ENCODE assay signal across 13 cellular contexts in the genomic region with DNA sequence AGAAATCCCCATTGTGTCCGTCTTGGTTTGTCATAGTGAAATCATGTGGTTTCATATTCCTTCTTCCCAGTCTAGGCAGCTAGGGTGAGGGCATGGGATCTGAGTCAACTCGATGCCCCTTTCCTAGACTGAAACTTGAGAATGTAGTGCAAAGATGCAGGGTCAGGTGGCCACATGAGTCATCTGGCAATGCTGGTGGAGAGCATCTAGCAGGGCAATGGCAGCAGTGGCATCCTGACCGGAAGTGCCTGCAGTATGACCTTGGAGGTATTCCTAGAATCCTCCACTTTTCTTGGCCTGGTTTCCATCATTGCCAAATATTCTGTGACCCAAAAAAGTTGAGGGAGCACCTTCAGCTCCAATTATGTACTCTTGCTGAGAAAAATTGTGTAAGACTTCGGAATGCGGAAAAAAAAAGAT. TPM values are rescaled to one million over a fixed set of nuclear protein-coding genes. Genes with fewer than 3 reads are reported as not detected.
DNase-seq lines count a peak whose midpoint lies in the region; ATAC-seq, FAIRE-seq and TF ChIP-seq lines count a peak whose summit lies in the region.
"Had no signal": no experiment of that assay in that cellular context is flagged by ENCODE, and none has a peak within 500 bp of the region (broad histone marks: within the 10 kb centered on the region; RNA-seq: fewer than 3 reads in every experiment).

No MANE protein-coding gene starts in this region.

- no peak overlapping the region for H3K9ac ChIP-seq in adipocyte (ENCODE audit: low read length)

- no peak for TF ChIP-seq CTCF in HEK293 (tag by site-specific recombination; IDR thresholded peaks at IDR 0.05)

- H3K4me3 ChIP-seq in HEK293 (ENCODE audit: low read depth, low read length) (no peak overlapping the region), adipocyte (ENCODE audit: low read length) (no peak overlapping the region)
- H3K4me3 ChIP-seq: heart left ventricle, K562 had no signal

- H3K27ac ChIP-seq in HEK293 (ENCODE audit: extremely low read depth, low read depth, low read length): no peak overlapping the region
- H3K27ac ChIP-seq: heart left ventricle, VCaP had no signal

- H3K9me3 ChIP-seq in HEK293 (ENCODE audit: control insufficient read depth, insufficient read depth, low read depth, low read length) (no peaks in the 10 kb centered on the region), adipocyte (ENCODE audit: control insufficient read depth, low read length) (no peaks in the 10 kb centered on the region)
- H3K9me3 ChIP-seq: heart left ventricle had no signal

- H3K4me1 ChIP-seq in HEK293 (ENCODE audit: control insufficient read depth, insufficient read depth, low read length) (no peaks in the 10 kb centered on the region), adipocyte (ENCODE audit: control insufficient read depth, insufficient read depth, low read length) (no peaks in the 10 kb centered on the region)
- H3K4me1 ChIP-seq: heart left ventricle had no signal

- no peaks in the 10 kb centered on the region for H3K27me3 ChIP-seq in adipocyte (replicated peaks; ENCODE audit: control insufficient read depth, insufficient read depth, low read length)
- H3K27me3 ChIP-seq: heart left ventricle had no signal

- no peaks in the 10 kb centered on the region for H3K36me3 ChIP-seq in HEK293 (ENCODE audit: control insufficient read depth in 2 of 2, insufficient read depth in 1 of 2, low read length in 2 of 2)
- no peaks in the 10 kb centered on the region for H3K36me3 ChIP-seq in adipocyte (ENCODE audit: control insufficient read depth, insufficient read depth, low read length, severe bottlenecking)
- H3K36me3 ChIP-seq: heart left ventricle had no signal

- POLR2A ChIA-PET in HEK293 (lab: Yijun Ruan, JAX): no interaction called here

- ATAC-seq in HG03280 (IDR thresholded peaks at IDR 0.05; ENCODE audit: unreplicated experiment): no peak
- ATAC-seq: heart left ventricle, K562 had no signal

- CTCF ChIA-PET in HEK293 (lab: Yijun Ruan, JAX): interaction anchor here (0.8 to 1.2 kb wide), 2 partner anchors 49 to 417 kb away, joined by 4 read pairs; no protein-coding TSS in a partner anchor

- no peak for FAIRE-seq in frontal cortex (lab: Jason Lieb, UNC)
- FAIRE-seq: K562 had no signal

- DNase-seq in A172 (ENCODE audit: low spot score): peak; percentile 98
- DNase-seq in adipocyte (ENCODE audit: low read depth): peak; percentile 96
- DNase-seq in glomerular visceral epithelial cell (ENCODE audit: extremely low spot score): peak; percentile 95
- DNase-seq in activated T-cell treated with anti-CD3 and anti-CD28 coated beads, Interleukin-2, amount 50 U/mL, for 48 hours: no peak
- no peak for DNase-seq in pons (ENCODE audit: low spot score)
- DNase-seq in frontal cortex (ENCODE audit: low spot score in 2 of 2): no peak
- DNase-seq: activated naive CD4-positive, alpha-beta T cell treated with anti-CD3 and anti-CD28 coated beads, Interleukin-2, amount 10 ng/mL, durations not matched to agents 7 days and 5 days; C1 segment of cervical spinal cord; heart left ventricle had no signal

TF ChIP-seq in HEK293, 187 proteins besides CTCF, POLR2A, EP300 and RAD21:
- TF ChIP-seq, protein P1, sequence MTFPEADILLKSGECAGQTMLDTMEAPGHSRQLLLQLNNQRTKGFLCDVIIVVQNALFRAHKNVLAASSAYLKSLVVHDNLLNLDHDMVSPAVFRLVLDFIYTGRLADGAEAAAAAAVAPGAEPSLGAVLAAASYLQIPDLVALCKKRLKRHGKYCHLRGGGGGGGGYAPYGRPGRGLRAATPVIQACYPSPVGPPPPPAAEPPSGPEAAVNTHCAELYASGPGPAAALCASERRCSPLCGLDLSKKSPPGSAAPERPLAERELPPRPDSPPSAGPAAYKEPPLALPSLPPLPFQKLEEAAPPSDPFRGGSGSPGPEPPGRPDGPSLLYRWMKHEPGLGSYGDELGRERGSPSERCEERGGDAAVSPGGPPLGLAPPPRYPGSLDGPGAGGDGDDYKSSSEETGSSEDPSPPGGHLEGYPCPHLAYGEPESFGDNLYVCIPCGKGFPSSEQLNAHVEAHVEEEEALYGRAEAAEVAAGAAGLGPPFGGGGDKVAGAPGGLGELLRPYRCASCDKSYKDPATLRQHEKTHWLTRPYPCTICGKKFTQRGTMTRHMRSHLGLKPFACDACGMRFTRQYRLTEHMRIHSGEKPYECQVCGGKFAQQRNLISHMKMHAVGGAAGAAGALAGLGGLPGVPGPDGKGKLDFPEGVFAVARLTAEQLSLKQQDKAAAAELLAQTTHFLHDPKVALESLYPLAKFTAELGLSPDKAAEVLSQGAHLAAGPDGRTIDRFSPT (tag by site-specific recombination; IDR thresholded peaks at IDR 0.05): no peak
- TF ChIP-seq MZF1 (tag by site-specific recombination; IDR thresholded peaks at IDR 0.05; ENCODE audit: borderline replicate concordance): 0 out of 2 replicates have a peak, but pooled peaks have one; percentile 68
- no peak for TF ChIP-seq OSR2 (tag by site-specific recombination; IDR thresholded peaks at IDR 0.05)
- TF ChIP-seq, protein P2, sequence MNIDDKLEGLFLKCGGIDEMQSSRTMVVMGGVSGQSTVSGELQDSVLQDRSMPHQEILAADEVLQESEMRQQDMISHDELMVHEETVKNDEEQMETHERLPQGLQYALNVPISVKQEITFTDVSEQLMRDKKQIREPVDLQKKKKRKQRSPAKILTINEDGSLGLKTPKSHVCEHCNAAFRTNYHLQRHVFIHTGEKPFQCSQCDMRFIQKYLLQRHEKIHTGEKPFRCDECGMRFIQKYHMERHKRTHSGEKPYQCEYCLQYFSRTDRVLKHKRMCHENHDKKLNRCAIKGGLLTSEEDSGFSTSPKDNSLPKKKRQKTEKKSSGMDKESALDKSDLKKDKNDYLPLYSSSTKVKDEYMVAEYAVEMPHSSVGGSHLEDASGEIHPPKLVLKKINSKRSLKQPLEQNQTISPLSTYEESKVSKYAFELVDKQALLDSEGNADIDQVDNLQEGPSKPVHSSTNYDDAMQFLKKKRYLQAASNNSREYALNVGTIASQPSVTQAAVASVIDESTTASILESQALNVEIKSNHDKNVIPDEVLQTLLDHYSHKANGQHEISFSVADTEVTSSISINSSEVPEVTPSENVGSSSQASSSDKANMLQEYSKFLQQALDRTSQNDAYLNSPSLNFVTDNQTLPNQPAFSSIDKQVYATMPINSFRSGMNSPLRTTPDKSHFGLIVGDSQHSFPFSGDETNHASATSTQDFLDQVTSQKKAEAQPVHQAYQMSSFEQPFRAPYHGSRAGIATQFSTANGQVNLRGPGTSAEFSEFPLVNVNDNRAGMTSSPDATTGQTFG (tag by site-specific recombination; IDR thresholded peaks at IDR 0.05; ENCODE audit: borderline replicate concordance): no peak
- TF ChIP-seq ZNF302 (tag by site-specific recombination; IDR thresholded peaks at IDR 0.05; ENCODE audit: low read depth): no peak
- TF ChIP-seq, protein P3, sequence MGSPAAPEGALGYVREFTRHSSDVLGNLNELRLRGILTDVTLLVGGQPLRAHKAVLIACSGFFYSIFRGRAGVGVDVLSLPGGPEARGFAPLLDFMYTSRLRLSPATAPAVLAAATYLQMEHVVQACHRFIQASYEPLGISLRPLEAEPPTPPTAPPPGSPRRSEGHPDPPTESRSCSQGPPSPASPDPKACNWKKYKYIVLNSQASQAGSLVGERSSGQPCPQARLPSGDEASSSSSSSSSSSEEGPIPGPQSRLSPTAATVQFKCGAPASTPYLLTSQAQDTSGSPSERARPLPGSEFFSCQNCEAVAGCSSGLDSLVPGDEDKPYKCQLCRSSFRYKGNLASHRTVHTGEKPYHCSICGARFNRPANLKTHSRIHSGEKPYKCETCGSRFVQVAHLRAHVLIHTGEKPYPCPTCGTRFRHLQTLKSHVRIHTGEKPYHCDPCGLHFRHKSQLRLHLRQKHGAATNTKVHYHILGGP (tag by site-specific recombination; IDR thresholded peaks at IDR 0.05): no peak

RNA-seq across cellular contexts. Expression of a gene that starts 39.1 kb away (rescaled TPM):
- total RNA-seq in A172 (2014; rRNA removed; shearing (Covaris generic)): 32.0 and 44.7 TPM in 2 replicates
- 47.7 TPM for total RNA-seq in frontal cortex

Comparison
In these comparisons a context has a peak if more than half of its experiments do, and no peak if none do; other contexts are left out.
1. DNase-seq: peak in A172 (single experiment), adipocyte (single experiment) and glomerular visceral epithelial cell (single experiment); none in activated T-cell treated with anti-CD3 and anti-CD28 coated beads, Interleukin-2, amount 50 U/mL, for 48 hours (0 of 2), pons (single experiment) and frontal cortex (0 of 2).